1 cellular context compared by ENCODE assay signal in the genomic region with DNA sequence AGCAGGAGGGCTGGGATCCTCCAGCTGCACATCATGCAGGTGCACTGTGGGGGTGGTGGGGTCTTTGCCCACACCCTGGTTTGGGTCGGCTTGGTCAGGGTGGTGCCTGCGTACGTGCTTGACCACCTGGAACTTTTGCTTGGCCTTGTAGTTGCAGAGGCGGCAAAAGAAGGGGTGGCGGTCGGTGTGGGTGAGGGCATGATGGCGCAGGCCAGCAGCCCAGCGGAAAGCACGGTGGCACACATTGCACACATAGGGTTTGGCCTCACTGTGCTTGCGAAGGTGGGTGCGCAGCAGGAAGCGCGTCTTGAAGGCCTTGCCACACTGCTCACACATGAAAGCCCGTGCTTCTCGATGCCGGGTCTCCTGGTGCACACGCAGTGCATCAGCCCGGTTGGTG.
TF ChIP-seq lines count a peak whose summit lies in the region.

No MANE protein-coding gene starts in this region.

TF ChIP-seq in HepG2, 621 proteins besides CTCF, POLR2A, EP300 and RAD21:
- TF ChIP-seq PHF5A (CRISPR knock-in tag; IDR thresholded peaks at IDR 0.05; ENCODE audit: low read depth, unreplicated experiment), result no peak
- TF ChIP-seq RBFOX2 (IDR thresholded peaks at IDR 0.05; ENCODE audit: low read depth, low read length), result 0 out of 2 replicates have a peak, but pooled peaks have one; percentile 32
- no peak for TF ChIP-seq TGIF2 (CRISPR knock-in tag; IDR thresholded peaks at IDR 0.05)
- peak; percentile 64 for TF ChIP-seq AGO2 (optimal IDR thresholded peaks at IDR 0.05; ENCODE audit: low read depth, low read length)
- no peak for TF ChIP-seq TRAFD1 (CRISPR knock-in tag; IDR thresholded peaks at IDR 0.05; ENCODE audit: borderline replicate concordance)
- TF ChIP-seq IKZF4 (CRISPR knock-in tag; IDR thresholded peaks at IDR 0.05; ENCODE audit: borderline replicate concordance, low read depth, not compliant biosample characterization), result no peak
- no peak for TF ChIP-seq TCF7 (IDR thresholded peaks at IDR 0.05; ENCODE audit: low read depth)
- no peak for TF ChIP-seq ZNF768 (CRISPR knock-in tag; IDR thresholded peaks at IDR 0.05)
